29 cellular contexts compared by ENCODE assay signal in genomic region chr10:131180086-131180485, GRCh38.
"Had no signal": no experiment of that assay in that cellular context is flagged by ENCODE, and none has a peak within 500 bp of the region (broad histone marks: within the 10 kb centered on the region; RNA-seq: fewer than 3 reads in every experiment).

No MANE protein-coding gene starts in this region.

- H3K4me1 ChIP-seq: esophagus muscularis mucosa, foreskin keratinocyte, gastroesophageal sphincter, heart left ventricle, right lobe of liver had no signal

- FAIRE-seq: endothelial cell of umbilical vein, small intestine, urothelium cell line had no signal

- H3K9ac ChIP-seq: parathyroid adenoma had no signal

- DNase-seq: caudate nucleus; cerebellar nuclear complex; effector CD8-positive, alpha-beta T cell; foreskin keratinocyte; heart left ventricle; hippocampal formation; midbrain; nephron progenitor cell; occipital lobe; small intestine; stimulated activated CD4-positive, alpha-beta T cell treated with anti-CD3 and anti-CD28 coated beads, Interleukin-15, amount 100 ng/mL, for 24 hours; stimulated activated CD4-positive, alpha-beta T cell treated with anti-CD3 and anti-CD28 coated beads, Interleukin-2, amount 100 ng/mL, for 48 hours; stimulated activated naive CD4-positive, alpha-beta T cell treated with Interleukin-2 at 50 U/mL for 16 hours; stomach had no signal

- H3K27me3 Mint-ChIP-seq: type B pancreatic cell had no signal

- H3K9me3 Mint-ChIP-seq: type B pancreatic cell had no signal

- H3K36me3 Mint-ChIP-seq: memory B cell; naive thymus-derived CD8-positive, alpha-beta T cell; stimulated activated effector memory CD8-positive, alpha-beta T cell treated with anti-CD3 and anti-CD28 coated beads, Interleukin-12 subunit alpha, Interleukin-12 subunit beta, amount 100 ng/mL, for 72 hours; type B pancreatic cell had no signal

- H3K27me3 ChIP-seq: foreskin keratinocyte, right lobe of liver, tibial artery had no signal

- H3K27ac Mint-ChIP-seq: memory B cell; naive thymus-derived CD8-positive, alpha-beta T cell; nephron progenitor cell; progenitor cell of endocrine pancreas; stimulated activated effector memory CD8-positive, alpha-beta T cell treated with anti-CD3 and anti-CD28 coated beads, Interleukin-12 subunit alpha, Interleukin-12 subunit beta, amount 100 ng/mL, for 72 hours; type B pancreatic cell had no signal

- H3K36me3 ChIP-seq: esophagus muscularis mucosa, gastroesophageal sphincter, heart left ventricle, right lobe of liver, stomach, tibial artery had no signal

- H3K4me3 ChIP-seq: dorsolateral prefrontal cortex, esophagus muscularis mucosa, gastroesophageal sphincter, heart left ventricle, lung, right lobe of liver, stomach, tibial artery had no signal

- H3K27ac ChIP-seq: dorsolateral prefrontal cortex, esophagus muscularis mucosa, foreskin keratinocyte, gastroesophageal sphincter, heart left ventricle, parathyroid adenoma, right lobe of liver, stomach, tibial artery had no signal

- H3K4me1 Mint-ChIP-seq: memory B cell; naive thymus-derived CD8-positive, alpha-beta T cell; stimulated activated effector memory CD8-positive, alpha-beta T cell treated with anti-CD3 and anti-CD28 coated beads, Interleukin-12 subunit alpha, Interleukin-12 subunit beta, amount 100 ng/mL, for 72 hours had no signal

- H3K4me3 Mint-ChIP-seq: memory B cell; naive thymus-derived CD8-positive, alpha-beta T cell; nephron progenitor cell; stimulated activated effector memory CD8-positive, alpha-beta T cell treated with anti-CD3 and anti-CD28 coated beads, Interleukin-12 subunit alpha, Interleukin-12 subunit beta, amount 100 ng/mL, for 72 hours; type B pancreatic cell had no signal

- ATAC-seq: foreskin keratinocyte; gastroesophageal sphincter; heart left ventricle; left lobe of liver; naive thymus-derived CD8-positive, alpha-beta T cell; right lobe of liver; stimulated activated effector memory CD8-positive, alpha-beta T cell treated with anti-CD3 and anti-CD28 coated beads, Interleukin-12 subunit alpha, Interleukin-12 subunit beta, amount 100 ng/mL, for 72 hours had no signal

- H3K9me3 ChIP-seq: esophagus muscularis mucosa, gastroesophageal sphincter, heart left ventricle, right lobe of liver, stomach, tibial artery had no signal
